ENCODE assay signal across 1 cellular context in the genomic region with DNA sequence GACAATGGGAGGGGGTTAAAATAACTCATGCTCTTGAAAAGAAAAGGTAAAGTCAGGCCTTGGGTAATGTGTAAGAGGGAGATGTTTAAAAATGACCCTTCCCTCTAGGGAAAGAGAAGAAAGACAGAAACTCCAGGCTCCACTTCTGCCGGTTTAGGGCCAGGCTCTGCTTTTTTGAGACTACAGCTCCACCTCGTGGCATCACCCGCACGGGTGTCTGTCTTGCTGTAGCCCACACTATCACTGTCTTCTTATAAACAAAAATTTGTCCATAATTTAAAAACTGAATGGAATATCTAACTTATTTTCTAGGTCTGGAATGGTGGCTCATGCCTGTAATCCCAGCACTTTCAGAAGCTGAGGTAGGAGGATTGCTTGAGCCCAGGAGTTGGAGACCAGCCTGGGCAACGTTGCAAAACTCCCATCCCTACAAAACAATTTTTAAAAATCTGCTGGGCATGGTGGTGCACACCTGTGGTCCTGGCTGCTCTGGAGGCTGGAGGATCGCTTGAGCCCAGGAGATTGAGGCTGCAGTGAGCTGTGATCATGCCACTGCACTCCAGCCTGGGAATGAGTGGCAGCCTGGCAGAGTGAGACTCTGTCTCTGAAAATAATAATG.
TF ChIP-seq lines count a peak whose summit lies in the region.

No MANE protein-coding gene starts in this region.

TF ChIP-seq in liver, 16 proteins besides CTCF, POLR2A, EP300 and RAD21 (continued from another document):
- TF ChIP-seq, protein P1, sequence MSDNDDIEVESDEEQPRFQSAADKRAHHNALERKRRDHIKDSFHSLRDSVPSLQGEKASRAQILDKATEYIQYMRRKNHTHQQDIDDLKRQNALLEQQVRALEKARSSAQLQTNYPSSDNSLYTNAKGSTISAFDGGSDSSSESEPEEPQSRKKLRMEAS (IDR thresholded peaks at IDR 0.05) = no peak
- TF ChIP-seq HNF4A (conservative IDR thresholded peaks at IDR 0.05) = no peak
